14 cellular contexts compared by ENCODE assay signal in the genomic region with DNA sequence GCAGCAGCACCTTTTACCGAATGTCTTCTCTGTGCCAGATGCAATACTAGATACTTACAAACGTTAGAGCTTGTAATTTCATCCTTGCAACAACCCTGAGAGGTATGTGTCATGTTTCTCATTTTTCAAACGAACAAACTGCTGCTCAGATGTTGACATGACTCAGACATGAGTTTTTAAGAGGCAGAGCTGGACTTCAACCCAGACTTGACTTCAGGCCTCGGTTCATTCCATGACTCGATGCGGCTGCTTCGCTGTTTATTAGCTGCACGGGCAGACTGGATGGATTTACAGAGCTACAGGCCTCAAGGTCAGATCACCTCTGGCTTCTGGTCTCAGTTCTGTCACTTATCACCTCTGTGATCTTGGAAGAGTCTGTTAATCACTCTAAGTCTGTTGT.
DNase-seq lines count a peak whose midpoint lies in the region; TF ChIP-seq lines count a peak whose summit lies in the region.
"Had no signal": no experiment of that assay in that cellular context is flagged by ENCODE, and none has a peak within 500 bp of the region (broad histone marks: within the 10 kb centered on the region; RNA-seq: fewer than 3 reads in every experiment).

No MANE protein-coding gene starts in this region.

- POLR2A ChIA-PET in MCF 10A (lab: Yijun Ruan, JAX), result interaction anchor here (0.7 kb wide), 1 partner anchor 99 kb away, joined by 3 read pairs; no protein-coding TSS in a partner anchor

- H3K4me1 Mint-ChIP-seq in MCF 10A (ENCODE audit: insufficient read depth, unreplicated experiment), result peaks cover 8% of the 10 kb centered on the region
- peaks cover 48% of the 10 kb centered on the region for H3K4me1 Mint-ChIP-seq in brain
- H3K4me1 Mint-ChIP-seq in mesothelial cell of epicardium, result peaks cover 24% of the 10 kb centered on the region
- H3K4me1 Mint-ChIP-seq: GM23338, naive B cell had no signal

- no peaks in the 10 kb centered on the region for H3K4me1 ChIP-seq in breast epithelium

- CTCF ChIA-PET in MCF 10A (lab: Yijun Ruan, JAX), result no interaction called here

- TF ChIP-seq POLR2A in breast epithelium (IDR thresholded peaks at IDR 0.05), result no peak

- H3K9me3 Mint-ChIP-seq in MCF 10A (ENCODE audit: unreplicated experiment) (peaks cover 11% of the 10 kb centered on the region), brain (peaks cover 13 to 24% (median 18%) of the 10 kb centered on the region in 5 experiments), mesothelial cell of epicardium (peaks cover 20% of the 10 kb centered on the region)

- H3K27ac ChIP-seq in breast epithelium, result no peak overlapping the region
- H3K27ac ChIP-seq: SK-N-MC had no signal

- intact Hi-C loops in MCF 10A (cut with micrococcal nuclease), result no loop called here
- intact Hi-C loops in breast epithelium (cut with DNase I; ENCODE audit: low total_unique reads), result no loop called here

- H3K9me3 ChIP-seq in breast epithelium, result no peaks in the 10 kb centered on the region

- H3K4me3 Mint-ChIP-seq in MCF 10A (ENCODE audit: unreplicated experiment), result no peak overlapping the region
- H3K4me3 Mint-ChIP-seq in brain, result peak overlapping the region in 1 of 5 experiments; percentile 1
- H3K4me3 Mint-ChIP-seq in mesothelial cell of epicardium, result no peak overlapping the region
- H3K4me3 Mint-ChIP-seq: activated T-cell treated with anti-CD3 and anti-CD28 coated beads, Interleukin-2, amount 50 U/mL, for 4 hours; GM23338; naive B cell had no signal

- no TSS peak for BruUV-seq in MCF 10A (replicated peaks; lab: Mats Ljungman, UMichigan)

- H3K36me3 ChIP-seq in breast epithelium, result no peaks in the 10 kb centered on the region

- H3K4me3 ChIP-seq in breast epithelium, result no peak overlapping the region
- H3K4me3 ChIP-seq: GM23338, SK-N-MC had no signal

- TF ChIP-seq CTCF in MCF 10A (IDR thresholded peaks at IDR 0.05; ENCODE audit: unreplicated experiment) (no peak), breast epithelium (IDR thresholded peaks at IDR 0.05) (no peak), brain (conservative IDR thresholded peaks at IDR 0.05) (no peak), mesothelial cell of epicardium (IDR thresholded peaks at IDR 0.05; ENCODE audit: unreplicated experiment) (no peak)

- H3K36me3 Mint-ChIP-seq in MCF 10A (ENCODE audit: insufficient read depth, unreplicated experiment) (no peaks in the 10 kb centered on the region), brain (no peaks in the 10 kb centered on the region), mesothelial cell of epicardium (no peaks in the 10 kb centered on the region)

- peak; percentile 45 for DNase-seq in MCF 10A (ENCODE audit: unreplicated experiment)
- no peak for DNase-seq in breast epithelium (ENCODE audit: low spot score in 2 of 2)
- DNase-seq in kidney tubule cell (ENCODE audit: low spot score), result peak; percentile 32
- DNase-seq in stromal cell of bone marrow (ENCODE audit: low read depth), result peak; percentile 61
- no peak for DNase-seq in mesothelial cell of epicardium (ENCODE audit: low spot score in 2 of 2, unreplicated experiment in 2 of 2)
- DNase-seq in Kasumi-1 (lab: John Stamatoyannopoulos, UW), result no peak
- DNase-seq in HK-2 (ENCODE audit: unreplicated experiment), result no peak
- DNase-seq: activated CD4-positive, CD25-positive, alpha-beta regulatory T cell treated with anti-CD3 and anti-CD28 coated beads, Interleukin-2, amount 50 U/mL, for 72 hours; activated T-cell treated with anti-CD3 and anti-CD28 coated beads, Interleukin-2, amount 50 U/mL, for 4 hours; naive B cell; NCI-H146 had no signal

- H3K27me3 ChIP-seq in breast epithelium, result no peaks in the 10 kb centered on the region

- H3K27ac Mint-ChIP-seq in MCF 10A (ENCODE audit: low read depth, unreplicated experiment), result no peak overlapping the region
- H3K27ac Mint-ChIP-seq in brain, result peak overlapping the region in 3 of 5 experiments; percentile 12 to 63 (median 16)
- no peak overlapping the region for H3K27ac Mint-ChIP-seq in mesothelial cell of epicardium
- H3K27ac Mint-ChIP-seq: GM23338, naive B cell had no signal

- H3K27me3 Mint-ChIP-seq in MCF 10A (ENCODE audit: insufficient read depth, unreplicated experiment) (no peaks in the 10 kb centered on the region), brain (no peaks in the 10 kb centered on the region), mesothelial cell of epicardium (ENCODE audit: low read depth) (peaks cover 64% of the 10 kb centered on the region)

Comparison
In these comparisons a context has a peak if more than half of its experiments do, and no peak if none do; other contexts are left out.
1. DNase-seq: peak in MCF 10A (single experiment), kidney tubule cell (single experiment) and stromal cell of bone marrow (single experiment); none in breast epithelium (0 of 2), mesothelial cell of epicardium (0 of 2), Kasumi-1 (0 of 2) and HK-2 (single experiment).
2. H3K27ac Mint-ChIP-seq: peak in brain (3 of 5); none in MCF 10A (single experiment) and mesothelial cell of epicardium (single experiment).